In the genomic region with DNA sequence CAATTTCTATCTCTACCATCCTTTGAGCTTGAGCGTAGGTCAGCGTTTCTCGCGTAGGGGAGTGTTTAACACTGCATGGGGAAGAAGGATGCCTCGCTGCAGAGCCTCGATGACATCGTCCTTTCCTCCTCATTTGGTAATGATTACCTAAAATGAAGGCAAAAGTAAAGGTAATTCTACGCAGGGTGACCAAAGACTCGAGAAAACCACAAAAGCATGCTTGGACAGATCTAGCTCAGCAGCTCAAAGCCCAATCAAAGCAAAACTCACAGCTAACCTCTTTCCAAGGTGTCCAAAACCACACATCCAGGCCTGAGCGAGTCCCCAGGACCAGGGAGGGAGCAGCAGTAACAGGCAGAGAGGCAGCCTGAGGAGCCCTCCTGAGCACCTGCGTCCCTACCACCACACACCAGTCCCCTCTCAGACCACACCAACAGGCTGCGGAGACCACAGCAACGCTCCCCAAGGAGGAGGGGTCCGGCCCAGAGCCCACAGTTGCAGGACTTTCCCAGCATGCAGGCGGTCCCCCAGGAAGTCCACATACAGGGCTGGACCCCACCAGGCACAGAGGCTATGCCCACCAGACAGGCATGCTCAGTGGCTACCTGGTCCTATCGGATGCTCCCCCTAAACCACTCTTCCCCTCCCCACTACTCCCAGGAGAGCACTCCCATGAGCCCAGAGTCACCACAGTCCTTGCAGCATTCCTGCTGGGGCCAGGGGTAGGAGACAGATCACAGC, we compare ENCODE assay signal across 15 cellular contexts. TPM values are rescaled to one million over a fixed set of nuclear protein-coding genes. Genes with fewer than 3 reads are reported as not detected.
A peak's percentile ranks its signal among the peaks of the same experiment; 100 is the strongest.
DNase-seq lines count a peak whose midpoint lies in the region; ATAC-seq and TF ChIP-seq lines count a peak whose summit lies in the region.
"Had no signal": no experiment of that assay in that cellular context is flagged by ENCODE, and none has a peak within 500 bp of the region (broad histone marks: within the 10 kb centered on the region; RNA-seq: fewer than 3 reads in every experiment).

No MANE protein-coding gene starts in this region.

- peaks cover 76% of the 10 kb centered on the region for H3K79me2 ChIP-seq in GM23338 (replicated peaks; ENCODE audit: insufficient read depth)

- H3K4me2 ChIP-seq in GM23338, result no peak overlapping the region

- no peak for TF ChIP-seq EP300 in stomach (IDR thresholded peaks at IDR 0.05)

- H3K9me3 Mint-ChIP-seq in CD14-positive monocyte (no peaks in the 10 kb centered on the region), GM23338 (peaks cover 10% of the 10 kb centered on the region), nephron (peaks cover under 1% of the 10 kb centered on the region)

- H2AFZ ChIP-seq in GM23338, result no peak overlapping the region

- peaks cover 59% of the 10 kb centered on the region for H4K20me1 ChIP-seq in GM23338 (replicated peaks; ENCODE audit: insufficient read depth)

- intact Hi-C loops in CD14-positive monocyte (cut with micrococcal nuclease) (no loop called here), adrenal gland (cut with DNase I) (no loop called here), stomach (cut with DNase I; ENCODE audit: low total_unique reads) (no loop called here)

- peak overlapping the region in 2 of 7 donors; percentile 40 to 60 for H3K27ac Mint-ChIP-seq in CD14-positive monocyte
- no peak overlapping the region for H3K27ac Mint-ChIP-seq in GM23338
- H3K27ac Mint-ChIP-seq in nephron, result peak overlapping the region; percentile 2 to 77 (median 18)

- H3K4me3 Mint-ChIP-seq in CD14-positive monocyte (no peak overlapping the region), GM23338 (peak overlapping the region; percentile 19), nephron (peak overlapping the region; percentile 91 to 96 (median 93))

- TF ChIP-seq CTCF in CD14-positive monocyte (IDR thresholded peaks at IDR 0.05), result no peak
- TF ChIP-seq CTCF in GM23338 (conservative IDR thresholded peaks at IDR 0.05; ENCODE audit: low read depth in 2 of 2), result no peak
- no peak for TF ChIP-seq CTCF in nephron (IDR thresholded peaks at IDR 0.05; ENCODE audit: unreplicated experiment in 3 of 3)
- no peak for TF ChIP-seq CTCF in adrenal gland (IDR thresholded peaks at IDR 0.05)
- TF ChIP-seq CTCF in stomach (IDR thresholded peaks at IDR 0.05), result no peak

- H3K27ac ChIP-seq in GM23338 (ENCODE audit: low read depth) (no peak overlapping the region), adrenal gland (no peak overlapping the region), stomach (peak overlapping the region in 1 of 5 donors; percentile 24)
- H3K27ac ChIP-seq: colonic mucosa, uterus had no signal

- H3K4me1 ChIP-seq in GM23338 (ENCODE audit: insufficient read depth) (peaks cover 8% of the 10 kb centered on the region; the same call in 1 of the 2 replicates), adipocyte (ENCODE audit: control insufficient read depth, insufficient read depth, low read length) (peaks cover 33% of the 10 kb centered on the region), adrenal gland (replicated peaks in 1 of 2) (peaks cover 24 to 41% of the 10 kb centered on the region in 2 donors), stomach (peaks cover 23 to 80% (median 61%) of the 10 kb centered on the region in 4 donors)

- DNase-seq in CD14-positive monocyte (ENCODE audit: low spot score) (peak; percentile 38), GM23338 (ENCODE audit: low spot score) (no peak), adipocyte (ENCODE audit: low read depth) (no peak), adrenal gland (no peak), stomach (no peak), iPS-NIHi7 (ENCODE audit: extremely low spot score) (no peak)
- DNase-seq: colonic mucosa; DMS53; foreskin fibroblast; left colon; NCI-H146; NK-92 treated with Interleukin-12 subunit alpha and Interleukin-12 subunit beta, amount 100 ng/mL, for 24 hours; uterus had no signal

- 91 to 95% (median 93%) methylated on average over 14 to 16 of the region's 16 CpGs for WGBS in adrenal gland, 4 donors
- WGBS in stomach, 5 donors, result 81 to 89% (median 87%) methylated on average over 11 to 16 of the region's 16 CpGs

- H3K27me3 Mint-ChIP-seq in CD14-positive monocyte (ENCODE audit: low read depth in 3 of 3), result no peaks in the 10 kb centered on the region
- peaks cover 15% of the 10 kb centered on the region for H3K27me3 Mint-ChIP-seq in GM23338 (ENCODE audit: insufficient read depth, low read depth, poor library complexity)
- peaks cover 4% of the 10 kb centered on the region for H3K27me3 Mint-ChIP-seq in nephron (ENCODE audit: low read depth)

- H3K4me3 ChIP-seq in GM23338, result no peak overlapping the region
- H3K4me3 ChIP-seq in adipocyte (ENCODE audit: low read length), result peak overlapping the region; percentile 87
- H3K4me3 ChIP-seq in adrenal gland, result no peak overlapping the region
- peak overlapping the region in 1 of 4 donors; percentile 90 for H3K4me3 ChIP-seq in stomach
- H3K4me3 ChIP-seq: colonic mucosa, uterus had no signal

- peaks cover 34 to 56% of the 10 kb centered on the region in 2 donors for H3K36me3 Mint-ChIP-seq in CD14-positive monocyte
- peaks cover 65% of the 10 kb centered on the region for H3K36me3 Mint-ChIP-seq in GM23338 (ENCODE audit: low read depth)
- peaks cover 52% of the 10 kb centered on the region for H3K36me3 Mint-ChIP-seq in nephron (ENCODE audit: low read depth)

- peaks cover 22% of the 10 kb centered on the region for H3K4me1 Mint-ChIP-seq in CD14-positive monocyte
- peaks cover 29% of the 10 kb centered on the region for H3K4me1 Mint-ChIP-seq in GM23338
- peaks cover 32% of the 10 kb centered on the region for H3K4me1 Mint-ChIP-seq in nephron

- H3K27me3 ChIP-seq in GM23338 (ENCODE audit: insufficient read depth), result 0 out of 2 replicates have a peak, but pooled peaks cover 4% of the 10 kb centered on the region
- H3K27me3 ChIP-seq in adipocyte (replicated peaks; ENCODE audit: control insufficient read depth, insufficient read depth, low read length), result no peaks in the 10 kb centered on the region
- H3K27me3 ChIP-seq in adrenal gland, result no peaks in the 10 kb centered on the region
- no peaks in the 10 kb centered on the region for H3K27me3 ChIP-seq in stomach
- H3K27me3 ChIP-seq: colonic mucosa, uterus had no signal

- no peak for TF ChIP-seq POLR2A in adrenal gland (IDR thresholded peaks at IDR 0.05)
- TF ChIP-seq POLR2A in stomach (IDR thresholded peaks at IDR 0.05), result no peak

- H3F3A ChIP-seq in GM23338 (replicated peaks; ENCODE audit: low read depth), result no peaks in the 10 kb centered on the region

- H3K9ac ChIP-seq in adipocyte (ENCODE audit: low read length), result peak overlapping the region; percentile 37

- ATAC-seq in GM23338 (no peak), GM21381 (IDR thresholded peaks at IDR 0.05; ENCODE audit: unreplicated experiment) (no peak)
- ATAC-seq: left colon had no signal

- H3K9me3 ChIP-seq in adipocyte (ENCODE audit: control insufficient read depth, low read length) (no peaks in the 10 kb centered on the region), adrenal gland (replicated peaks in 1 of 3) (no peaks in the 10 kb centered on the region), stomach (no peaks in the 10 kb centered on the region)
- H3K9me3 ChIP-seq: colonic mucosa, uterus had no signal

- H3K36me3 ChIP-seq in GM23338 (ENCODE audit: insufficient read depth) (peaks cover 12% of the 10 kb centered on the region), adipocyte (ENCODE audit: control insufficient read depth, insufficient read depth, low read length, severe bottlenecking) (peaks cover 41% of the 10 kb centered on the region), adrenal gland (replicated peaks in 1 of 2) (peaks cover 0 to 45% of the 10 kb centered on the region in 2 donors), stomach (peaks cover 46 to 59% (median 48%) of the 10 kb centered on the region in 4 donors)
- H3K36me3 ChIP-seq: uterus had no signal

- H3K9me2 ChIP-seq in GM23338 (ENCODE audit: insufficient read depth), result no peaks in the 10 kb centered on the region

TF ChIP-seq in GM23338, 12 proteins besides CTCF, POLR2A, EP300 and RAD21 (continues in another document):
- TF ChIP-seq, protein P1, sequence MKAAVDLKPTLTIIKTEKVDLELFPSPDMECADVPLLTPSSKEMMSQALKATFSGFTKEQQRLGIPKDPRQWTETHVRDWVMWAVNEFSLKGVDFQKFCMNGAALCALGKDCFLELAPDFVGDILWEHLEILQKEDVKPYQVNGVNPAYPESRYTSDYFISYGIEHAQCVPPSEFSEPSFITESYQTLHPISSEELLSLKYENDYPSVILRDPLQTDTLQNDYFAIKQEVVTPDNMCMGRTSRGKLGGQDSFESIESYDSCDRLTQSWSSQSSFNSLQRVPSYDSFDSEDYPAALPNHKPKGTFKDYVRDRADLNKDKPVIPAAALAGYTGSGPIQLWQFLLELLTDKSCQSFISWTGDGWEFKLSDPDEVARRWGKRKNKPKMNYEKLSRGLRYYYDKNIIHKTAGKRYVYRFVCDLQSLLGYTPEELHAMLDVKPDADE (IDR thresholded peaks at IDR 0.05), result no peak
- no peak for TF ChIP-seq POLR2AphosphoS5 (IDR thresholded peaks at IDR 0.05; ENCODE audit: low read depth)

RNA-seq across cellular contexts. Expression of a gene that starts 3.3 kb away (rescaled TPM):
- under 1 TPM; 0.61 to 0.86 TPM for polyA plus RNA-seq in CD14-positive monocyte
- total RNA-seq in GM23338 (2014; rRNA removed; shearing (Covaris generic)), result 33.8 and 36.1 TPM in 2 replicates
- 12.3 and 13.1 TPM in 2 replicates for polyA plus RNA-seq in GM23338 (2016; fragmentation: Nextera tagmentation; extraction: Ambion mirVana)
- 10 to 100 TPM; 17.8 to 62.4 (median 28.6) TPM for total RNA-seq in adrenal gland
- polyA plus RNA-seq in adrenal gland, result 10 to 100 TPM in 2 of 3 donors, 1 to 10 TPM in 1; 9.4 to 29.8 (median 26.9) TPM
- 10 to 100 TPM; 29.2 to 92.4 (median 49.4) TPM for total RNA-seq in stomach
- polyA plus RNA-seq in stomach, result 10 to 100 TPM; 10.0 to 17.7 (median 16.0) TPM

RNA-seq across cellular contexts. Expression of a gene that starts 29.3 kb away (rescaled TPM):
- 1 to 10 TPM; 3.8 to 5.7 TPM for polyA plus RNA-seq in CD14-positive monocyte
- total RNA-seq in GM23338 (2014; rRNA removed; shearing (Covaris generic)), result 28.0 and 31.9 TPM in 2 replicates
- 8.5 and 9.0 TPM in 2 replicates for polyA plus RNA-seq in GM23338 (2016; fragmentation: Nextera tagmentation; extraction: Ambion mirVana)
- 1 to 10 TPM; 4.1 to 8.6 (median 6.8) TPM for total RNA-seq in adrenal gland
- polyA plus RNA-seq in adrenal gland, result 1 to 10 TPM; 2.1 to 5.1 (median 3.0) TPM
- total RNA-seq in stomach, result 10 to 100 TPM; 11.9 to 31.7 (median 21.6) TPM
- polyA plus RNA-seq in stomach, result 1 to 10 TPM; 2.2 to 3.2 (median 3.2) TPM

Comparison
In these comparisons a context has a peak if more than half of its experiments do, and no peak if none do; other contexts are left out.
1. H3K4me3 Mint-ChIP-seq: peak in GM23338 (single experiment) and nephron (3 of 3); none in CD14-positive monocyte (0 of 2).